In genomic region chr15:67171471-67171870, GRCh38 we compare ENCODE assay signal across 14 cellular contexts.
"Had no signal": no experiment of that assay in that cellular context is flagged by ENCODE, and none has a peak within 500 bp of the region (broad histone marks: within the 10 kb centered on the region; RNA-seq: fewer than 3 reads in every experiment).

No MANE protein-coding gene starts in this region.

- H3K4me3 Mint-ChIP-seq: activated CD4-positive, alpha-beta T cell treated with anti-CD3 and anti-CD28 coated beads, Interleukin-2, amount 10 ng/mL, durations not matched to agents 7 days and 5 days; activated CD8-positive, alpha-beta memory T cell treated with anti-CD3 and anti-CD28 coated beads, Interleukin-2, amount 10 ng/mL, durations not matched to agents 7 days and 5 days; activated naive CD4-positive, alpha-beta T cell treated with anti-CD3 and anti-CD28 coated beads, Interleukin-2, amount 10 ng/mL, durations not matched to agents 7 days and 5 days; stimulated activated memory B cell treated with anti-CD40 and anti-IgM and Interleukin-4, amounts not matched to agents 10 μg/mL and 1 μg/mL and 100 μg/mL, for 72 hours had no signal

- H3K4me3 ChIP-seq: coronary artery, gastroesophageal sphincter, ovary, smooth muscle cell had no signal

- H3K27me3 Mint-ChIP-seq: activated CD4-positive, alpha-beta T cell treated with anti-CD3 and anti-CD28 coated beads, Interleukin-2, amount 10 ng/mL, durations not matched to agents 7 days and 5 days; activated CD8-positive, alpha-beta memory T cell treated with anti-CD3 and anti-CD28 coated beads, Interleukin-2, amount 10 ng/mL, durations not matched to agents 7 days and 5 days; activated naive CD4-positive, alpha-beta T cell treated with anti-CD3 and anti-CD28 coated beads, Interleukin-2, amount 10 ng/mL, durations not matched to agents 7 days and 5 days; stimulated activated memory B cell treated with anti-CD40 and anti-IgM and Interleukin-4, amounts not matched to agents 10 μg/mL and 1 μg/mL and 100 μg/mL, for 72 hours had no signal

- H3K27ac ChIP-seq: coronary artery, gastroesophageal sphincter, ovary, WERI-Rb-1 had no signal

- ATAC-seq: activated CD8-positive, alpha-beta memory T cell treated with anti-CD3 and anti-CD28 coated beads, Interleukin-2, amount 10 ng/mL, durations not matched to agents 7 days and 5 days; gastroesophageal sphincter; stimulated activated memory B cell treated with anti-CD40 and anti-IgM and Interleukin-4, amounts not matched to agents 10 μg/mL and 1 μg/mL and 100 μg/mL, for 72 hours had no signal

- H3K9me3 ChIP-seq: gastroesophageal sphincter, ovary had no signal

- DNase-seq: activated CD4-positive, alpha-beta T cell treated with anti-CD3 and anti-CD28 coated beads, Interleukin-2, amount 10 ng/mL, durations not matched to agents 7 days and 5 days; activated CD8-positive, alpha-beta memory T cell treated with anti-CD3 and anti-CD28 coated beads, Interleukin-2, amount 10 ng/mL, durations not matched to agents 7 days and 5 days; activated naive CD4-positive, alpha-beta T cell treated with anti-CD3 and anti-CD28 coated beads, Interleukin-2, amount 10 ng/mL, durations not matched to agents 7 days and 5 days; caudate nucleus; effector CD4-positive, alpha-beta T cell; mesendoderm; substantia nigra; trophoblast cell; WERI-Rb-1 had no signal

- H3K9me3 Mint-ChIP-seq: activated CD4-positive, alpha-beta T cell treated with anti-CD3 and anti-CD28 coated beads, Interleukin-2, amount 10 ng/mL, durations not matched to agents 7 days and 5 days; activated naive CD4-positive, alpha-beta T cell treated with anti-CD3 and anti-CD28 coated beads, Interleukin-2, amount 10 ng/mL, durations not matched to agents 7 days and 5 days; stimulated activated memory B cell treated with anti-CD40 and anti-IgM and Interleukin-4, amounts not matched to agents 10 μg/mL and 1 μg/mL and 100 μg/mL, for 72 hours had no signal

- H3K27me3 ChIP-seq: gastroesophageal sphincter, ovary had no signal

- H3K27ac Mint-ChIP-seq: activated CD8-positive, alpha-beta memory T cell treated with anti-CD3 and anti-CD28 coated beads, Interleukin-2, amount 10 ng/mL, durations not matched to agents 7 days and 5 days; activated naive CD4-positive, alpha-beta T cell treated with anti-CD3 and anti-CD28 coated beads, Interleukin-2, amount 10 ng/mL, durations not matched to agents 7 days and 5 days had no signal

- H3K36me3 ChIP-seq: ovary, WERI-Rb-1 had no signal
